20 cellular contexts compared by ENCODE assay signal in the genomic region with DNA sequence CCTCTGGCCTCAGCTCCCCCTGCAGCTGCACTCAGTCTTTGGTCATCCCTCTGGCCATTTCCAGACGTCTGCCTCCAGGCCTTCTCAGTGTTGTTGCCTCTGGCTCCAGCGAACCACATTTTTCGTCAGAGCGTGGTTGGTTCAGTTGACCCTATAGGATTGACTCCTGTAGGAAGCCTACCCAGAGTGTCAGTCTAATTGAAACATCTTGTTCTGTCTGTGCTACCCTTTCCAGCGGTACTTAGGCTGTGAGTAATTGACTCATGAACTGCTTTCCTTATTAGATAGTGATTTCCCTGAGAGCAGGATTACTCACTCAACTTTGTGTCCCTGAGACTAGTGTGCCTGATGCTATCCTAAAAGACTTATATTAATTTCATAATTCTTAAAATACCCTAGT.
DNase-seq lines count a peak whose midpoint lies in the region; ATAC-seq, FAIRE-seq and TF ChIP-seq lines count a peak whose summit lies in the region.
"Had no signal": no experiment of that assay in that cellular context is flagged by ENCODE, and none has a peak within 500 bp of the region (broad histone marks: within the 10 kb centered on the region; RNA-seq: fewer than 3 reads in every experiment).

No MANE protein-coding gene starts in this region.

- CTCF ChIA-PET in activated CD4-positive, alpha-beta memory T cell treated with anti-CD3 and anti-CD28 coated beads for 36 hours (lab: Charles Lee), result interaction anchor here (1.6 kb wide), 1 partner anchor 94 kb away, joined by 4 read pairs; no protein-coding TSS in a partner anchor

- no peak for ATAC-seq in effector memory CD8-positive, alpha-beta T cell (replicated peaks)
- ATAC-seq: heart left ventricle; naive thymus-derived CD8-positive, alpha-beta T cell had no signal

- H3K4me1 Mint-ChIP-seq in astrocyte (ENCODE audit: low read depth, unreplicated experiment), result peaks cover 40% of the 10 kb centered on the region
- no peaks in the 10 kb centered on the region for H3K4me1 Mint-ChIP-seq in activated CD4-positive, alpha-beta memory T cell treated with anti-CD3 and anti-CD28 coated beads for 36 hours (ENCODE audit: low read depth)
- no peaks in the 10 kb centered on the region for H3K4me1 Mint-ChIP-seq in effector memory CD8-positive, alpha-beta T cell (ENCODE audit: low read depth in 2 of 2)
- H3K4me1 Mint-ChIP-seq: memory B cell; naive thymus-derived CD8-positive, alpha-beta T cell had no signal

- H3K4me3 Mint-ChIP-seq in astrocyte (ENCODE audit: unreplicated experiment), result no peak overlapping the region
- no peak overlapping the region for H3K4me3 Mint-ChIP-seq in activated CD4-positive, alpha-beta memory T cell treated with anti-CD3 and anti-CD28 coated beads for 36 hours
- H3K4me3 Mint-ChIP-seq in effector memory CD8-positive, alpha-beta T cell, result no peak overlapping the region
- H3K4me3 Mint-ChIP-seq: memory B cell; naive thymus-derived CD8-positive, alpha-beta T cell; T-helper 2 cell treated with Interferon-gamma antibody and Interleukin-4, amounts not matched to agents 5 μg/mL and 100 μg/mL, for 36 hours had no signal

- POLR2A ChIA-PET in activated CD4-positive, alpha-beta memory T cell treated with anti-CD3 and anti-CD28 coated beads for 36 hours (lab: Charles Lee), result no interaction called here

- no peaks in the 10 kb centered on the region for H3K27me3 Mint-ChIP-seq in astrocyte (ENCODE audit: low read depth, unreplicated experiment)
- peaks cover 2% of the 10 kb centered on the region for H3K27me3 Mint-ChIP-seq in activated CD4-positive, alpha-beta memory T cell treated with anti-CD3 and anti-CD28 coated beads for 36 hours
- H3K27me3 Mint-ChIP-seq in effector memory CD8-positive, alpha-beta T cell, result peaks cover 0 to 11% of the 10 kb centered on the region in 2 donors

- H3K9me3 ChIP-seq in astrocyte (ENCODE audit: insufficient read depth, low read depth, low read length) (peaks cover 3% of the 10 kb centered on the region), SJCRH30 (replicated peaks) (peaks cover 16% of the 10 kb centered on the region)
- H3K9me3 ChIP-seq: colonic mucosa, prostate gland had no signal

- H3K36me3 Mint-ChIP-seq in astrocyte (ENCODE audit: low read depth, unreplicated experiment), result peaks cover 2% of the 10 kb centered on the region
- H3K36me3 Mint-ChIP-seq in activated CD4-positive, alpha-beta memory T cell treated with anti-CD3 and anti-CD28 coated beads for 36 hours, result no peaks in the 10 kb centered on the region
- no peaks in the 10 kb centered on the region for H3K36me3 Mint-ChIP-seq in effector memory CD8-positive, alpha-beta T cell (ENCODE audit: insufficient read depth)
- H3K36me3 Mint-ChIP-seq: memory B cell had no signal

- H3K9me3 Mint-ChIP-seq in astrocyte (ENCODE audit: unreplicated experiment), result peaks cover 15% of the 10 kb centered on the region
- peaks cover 4% of the 10 kb centered on the region for H3K9me3 Mint-ChIP-seq in activated CD4-positive, alpha-beta memory T cell treated with anti-CD3 and anti-CD28 coated beads for 36 hours
- H3K9me3 Mint-ChIP-seq in effector memory CD8-positive, alpha-beta T cell, result peaks cover 7% of the 10 kb centered on the region in 2 donors
- H3K9me3 Mint-ChIP-seq: T-helper 2 cell treated with Interferon-gamma antibody and Interleukin-4, amounts not matched to agents 5 μg/mL and 100 μg/mL, for 36 hours had no signal

- intact Hi-C loops in activated CD4-positive, alpha-beta memory T cell treated with anti-CD3 and anti-CD28 coated beads for 36 hours (cut with micrococcal nuclease), result no loop called here

- peak overlapping the region; percentile 6 for H3K9ac ChIP-seq in astrocyte (ENCODE audit: low read length)

- DNase-seq in ELR (ENCODE audit: low read depth) (peak; percentile 78), astrocyte (ENCODE audit: low read depth) (peak; percentile 87), fibroblast of the aortic adventitia (ENCODE audit: low read depth) (peak; percentile 28), renal cortical epithelial cell (ENCODE audit: low read depth) (peak; percentile 26), SJCRH30 (no peak), GM19239 (ENCODE audit: insufficient read length, low spot score) (no peak)
- DNase-seq in activated CD4-positive, alpha-beta memory T cell treated with anti-CD3 and anti-CD28 coated beads for 36 hours, result no peak
- no peak for DNase-seq in effector memory CD8-positive, alpha-beta T cell
- DNase-seq: activated CD4-positive, CD25-positive, alpha-beta regulatory T cell treated with anti-CD3 and anti-CD28 coated beads, Interleukin-2, amount 50 U/mL, for 72 hours; activated effector memory CD4-positive, alpha-beta T cell treated with anti-CD3 and anti-CD28 coated beads, Interleukin-2, amount 50 U/mL, for 16 hours; amygdala; colonic mucosa; GOT3; heart left ventricle; naive thymus-derived CD8-positive, alpha-beta T cell; NCI-H748 treated with DMSO at 0.1 percent for 48 hours had no signal

- H3K27me3 ChIP-seq in astrocyte (ENCODE audit: insufficient read depth, low read length), result no peaks in the 10 kb centered on the region
- H3K27me3 ChIP-seq in SJCRH30, result peaks cover 19% of the 10 kb centered on the region; the same call in 1 of the 2 replicates
- H3K27me3 ChIP-seq: colonic mucosa, heart left ventricle had no signal

- H2AFZ ChIP-seq in astrocyte (ENCODE audit: low read depth, low read length), result no peak overlapping the region

- H4K20me1 ChIP-seq in astrocyte (ENCODE audit: insufficient read depth, low read length), result no peaks in the 10 kb centered on the region

- H3K36me3 ChIP-seq in astrocyte (ENCODE audit: insufficient read depth, low read length), result no peaks in the 10 kb centered on the region
- H3K36me3 ChIP-seq in SJCRH30, result no peaks in the 10 kb centered on the region
- H3K36me3 ChIP-seq: colonic mucosa, heart left ventricle, prostate gland had no signal

- peak; percentile 9 for FAIRE-seq in astrocyte (lab: Jason Lieb, UNC)
- no peak for FAIRE-seq in GM19239 (lab: Jason Lieb, UNC)

- H3K4me2 ChIP-seq in astrocyte (ENCODE audit: low read length), result peak overlapping the region; percentile 3

- H3K4me3 ChIP-seq in astrocyte (ENCODE audit: insufficient read depth, low read depth, low read length) (no peak overlapping the region), fibroblast of the aortic adventitia (ENCODE audit: low read depth, low read length) (no peak overlapping the region), SJCRH30 (no peak overlapping the region)
- H3K4me3 ChIP-seq: colonic mucosa, heart left ventricle, prostate gland had no signal

- peaks cover 36% of the 10 kb centered on the region for H3K4me1 ChIP-seq in astrocyte (ENCODE audit: insufficient read depth, low read length)
- H3K4me1 ChIP-seq in SJCRH30, result peaks cover 27% of the 10 kb centered on the region
- H3K4me1 ChIP-seq: colonic mucosa, prostate gland had no signal

- TF ChIP-seq CTCF in astrocyte (IDR thresholded peaks at IDR 0.05; ENCODE audit: insufficient read depth, low read depth, low read length) (no peak), fibroblast of the aortic adventitia (IDR thresholded peaks at IDR 0.05; ENCODE audit: insufficient read depth, low read length) (no peak)

- peak overlapping the region; percentile 97 for H3K27ac Mint-ChIP-seq in astrocyte (ENCODE audit: unreplicated experiment)
- H3K27ac Mint-ChIP-seq in activated CD4-positive, alpha-beta memory T cell treated with anti-CD3 and anti-CD28 coated beads for 36 hours, result no peak overlapping the region
- H3K27ac Mint-ChIP-seq in effector memory CD8-positive, alpha-beta T cell, result no peak overlapping the region
- H3K27ac Mint-ChIP-seq: memory B cell; naive thymus-derived CD8-positive, alpha-beta T cell; T-helper 2 cell treated with Interferon-gamma antibody and Interleukin-4, amounts not matched to agents 5 μg/mL and 100 μg/mL, for 36 hours had no signal

- peak overlapping the region; percentile 90 for H3K27ac ChIP-seq in astrocyte (ENCODE audit: low read depth, low read length)
- H3K27ac ChIP-seq in SJCRH30, result no peak overlapping the region
- H3K27ac ChIP-seq: C4-2B, colonic mucosa, heart left ventricle, prostate gland had no signal

- H3K79me2 ChIP-seq in astrocyte (ENCODE audit: insufficient read depth, low read length), result no peaks in the 10 kb centered on the region

Comparison
In these comparisons a context has a peak if more than half of its experiments do, and no peak if none do; other contexts are left out.
1. DNase-seq: peak in ELR (single experiment), astrocyte (single experiment), fibroblast of the aortic adventitia (single experiment) and renal cortical epithelial cell (single experiment); none in SJCRH30 (0 of 2), GM19239 (single experiment), activated CD4-positive, alpha-beta memory T cell treated with anti-CD3 and anti-CD28 coated beads for 36 hours (single experiment) and effector memory CD8-positive, alpha-beta T cell (0 of 3).